In the genomic region with DNA sequence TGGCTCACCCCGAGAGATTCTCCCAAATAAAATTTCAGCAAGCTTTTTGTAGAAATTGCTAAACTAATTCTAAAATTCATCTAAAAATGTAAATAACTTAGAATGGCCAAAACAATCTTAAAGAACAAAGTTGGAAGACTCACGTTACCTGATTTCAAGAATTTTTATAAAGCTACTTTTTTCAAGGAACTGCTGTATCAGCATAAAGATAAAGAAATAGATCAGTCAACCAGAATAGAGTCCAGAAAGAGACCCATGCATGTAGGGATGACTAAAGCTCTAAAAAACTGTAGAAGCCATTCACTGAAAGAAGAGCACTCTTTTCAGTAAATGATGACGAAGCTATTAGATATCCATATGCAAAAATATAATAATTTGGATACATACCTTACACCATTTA, we compare ENCODE assay signal across 25 cellular contexts.
"Had no signal": no experiment of that assay in that cellular context is flagged by ENCODE, and none has a peak within 500 bp of the region (broad histone marks: within the 10 kb centered on the region; RNA-seq: fewer than 3 reads in every experiment).

No MANE protein-coding gene starts in this region.

- H3K9me3 ChIP-seq: esophagus squamous epithelium, lower lobe of right lung, mucosa of descending colon had no signal

- H3K4me1 ChIP-seq: esophagus squamous epithelium, gastrocnemius medialis, heart right ventricle, left lung, lower lobe of right lung had no signal

- FAIRE-seq: keratinocyte had no signal

- ATAC-seq: effector memory CD8-positive, alpha-beta T cell; esophagus mucosa; gastrocnemius medialis; heart right ventricle; left cardiac atrium; left lung; left ventricle myocardium superior; lower lobe of right lung; mucosa of descending colon had no signal

- DNase-seq: dermis blood vessel endothelial cell; dorsolateral prefrontal cortex; effector CD8-positive, alpha-beta T cell; effector memory CD8-positive, alpha-beta T cell; endodermal cell; erythroblast; esophagus squamous epithelium; foreskin fibroblast; foreskin melanocyte; gastrocnemius medialis; glutamatergic neuron; head of caudate nucleus; heart right ventricle; hippocampal formation; left cardiac atrium; left lung; left ventricle myocardium superior; lower lobe of right lung; mesenchymal stem cell; mucosa of descending colon; naive B cell had no signal

- H3K27ac ChIP-seq: coronary artery, dorsolateral prefrontal cortex, epithelial cell of prostate, esophagus squamous epithelium, gastrocnemius medialis, heart right ventricle, left lung, lower lobe of right lung had no signal

- H3K27me3 ChIP-seq: dorsolateral prefrontal cortex, esophagus squamous epithelium, gastrocnemius medialis, heart right ventricle, left lung had no signal

- H3K4me3 ChIP-seq: coronary artery, dorsolateral prefrontal cortex, esophagus squamous epithelium, gastrocnemius medialis, heart right ventricle, left lung, lower lobe of right lung, mucosa of descending colon had no signal

- H3K36me3 ChIP-seq: esophagus squamous epithelium, gastrocnemius medialis, heart right ventricle, left lung, lower lobe of right lung had no signal
